9 cellular contexts compared by ENCODE assay signal in genomic region chr20:45341939-45342862, GRCh38. TPM values are rescaled to one million over a fixed set of nuclear protein-coding genes. Genes with fewer than 3 reads are reported as not detected.
DNase-seq lines count a peak whose midpoint lies in the region; ATAC-seq and TF ChIP-seq lines count a peak whose summit lies in the region.
"Had no signal": no experiment of that assay in that cellular context is flagged by ENCODE, and none has a peak within 500 bp of the region (broad histone marks: within the 10 kb centered on the region; RNA-seq: fewer than 3 reads in every experiment).

No MANE protein-coding gene starts in this region.

- DNase-seq in HCT116 (ENCODE audit: low read depth, low spot score): no peak
- DNase-seq in SW480 (ENCODE audit: low spot score): peak; percentile 64
- peak; percentile 42 for DNase-seq in foreskin melanocyte
- no peak for DNase-seq in osteoblast (ENCODE audit: insufficient read length, low spot score, missing footprints)
- DNase-seq in NCI-H2081 treated with DMSO at 0.1 percent for 48 hours (lab: John Stamatoyannopoulos, UW): no peak
- no peak for DNase-seq in GOT3 (lab: John Stamatoyannopoulos, UW)
- no peak for DNase-seq in NOMO-1 (lab: John Stamatoyannopoulos, UW; ENCODE audit: unreplicated experiment in 2 of 2)

- TF ChIP-seq CTCF in HCT116 (IDR thresholded peaks at IDR 0.05 in 2 of 3, conservative IDR thresholded peaks at IDR 0.05 in 1 of 3; ENCODE audit: borderline replicate concordance in 1 of 3, insufficient read depth in 1 of 3, low read depth in 2 of 3, low read length in 2 of 3) (no peak), osteoblast (IDR thresholded peaks at IDR 0.05; ENCODE audit: extremely low read depth, low read depth, low read length) (no peak)

- peak overlapping the region; percentile 91 for H3K4me2 ChIP-seq in HCT116 (ENCODE audit: low read length)
- H3K4me2 ChIP-seq in osteoblast (ENCODE audit: insufficient read depth, low read length): peak overlapping the region; percentile 91

- H3K9me3 ChIP-seq in HCT116 (ENCODE audit: control insufficient read depth in 1 of 2, insufficient read depth in 1 of 2, low read depth in 1 of 2, low read length in 2 of 2) (no peaks in the 10 kb centered on the region), osteoblast (ENCODE audit: low read depth, low read length) (no peaks in the 10 kb centered on the region)

- peaks cover 0 to 13% of the 10 kb centered on the region in 2 experiments; a peak in 1 of 4 replicates for H3K36me3 ChIP-seq in HCT116 (ENCODE audit: control insufficient read depth in 1 of 2, insufficient read depth in 2 of 2, low read length in 2 of 2)
- H3K36me3 ChIP-seq in osteoblast (ENCODE audit: insufficient read depth, low read length): peaks cover 60% of the 10 kb centered on the region

- no peak overlapping the region for H2AFZ ChIP-seq in HCT116 (ENCODE audit: low read depth, low read length, poor library complexity, severe bottlenecking)
- no peak overlapping the region for H2AFZ ChIP-seq in osteoblast (ENCODE audit: low read length)

- BruUV-seq in HCT116 (replicated peaks; lab: Mats Ljungman, UMichigan): no TSS peak

- H3K79me2 ChIP-seq in HCT116 (ENCODE audit: insufficient read depth, low read length): peaks cover 100% of the 10 kb centered on the region
- H3K79me2 ChIP-seq in osteoblast (ENCODE audit: insufficient read depth, low read length): peaks cover 96% of the 10 kb centered on the region

- H3K9ac ChIP-seq in HCT116 (ENCODE audit: low read length): peak overlapping the region; percentile 80

- no peak for TF ChIP-seq RAD21 in HCT116 (IDR thresholded peaks at IDR 0.05; ENCODE audit: low read depth)

- RAD21 ChIA-PET in HCT116 (lab: Charles Lee; ENCODE audit: low non-redundant PET in 1 of 2, low total read pairs in 2 of 2, uncharacterized antibody in 2 of 2, unreplicated experiment in 2 of 2): no interaction called here

- H3K4me3 ChIP-seq in HCT116 (replicated peaks in 1 of 2; ENCODE audit: low read depth in 1 of 2, low read length in 2 of 2): peak overlapping the region; percentile 18 to 82
- peak overlapping the region; percentile 50 for H3K4me3 ChIP-seq in osteoblast (ENCODE audit: insufficient read depth, low read length)

- no peaks in the 10 kb centered on the region for H3K9me2 ChIP-seq in HCT116 (ENCODE audit: insufficient read depth)

- H3K4me1 ChIP-seq in HCT116 (ENCODE audit: control insufficient read depth in 1 of 2, insufficient read depth in 2 of 2, low read length in 2 of 2): peaks cover 97 to 100% of the 10 kb centered on the region in 2 experiments
- H3K4me1 ChIP-seq in osteoblast (ENCODE audit: insufficient read depth, low read length): peaks cover 92% of the 10 kb centered on the region

- CTCF ChIA-PET in HCT116 (lab: Charles Lee): interaction anchor here (1.0 kb wide), 1 partner anchor 429 kb away, joined by 3 read pairs; no protein-coding TSS in a partner anchor

- peak overlapping the region; percentile 82 for H3K27ac ChIP-seq in HCT116 (ENCODE audit: low read depth, low read length)
- peak overlapping the region; percentile 100 for H3K27ac ChIP-seq in osteoblast (ENCODE audit: low read depth, low read length)

- no peaks in the 10 kb centered on the region for H3K27me3 ChIP-seq in HCT116 (ENCODE audit: insufficient read depth, low read length)
- no peaks in the 10 kb centered on the region for H3K27me3 ChIP-seq in osteoblast (ENCODE audit: insufficient read depth, low read length)

- POLR2A ChIA-PET in HCT116 (lab: Charles Lee): interaction anchor here (0.7 to 2.1 kb wide), 6 partner anchors 8 to 95 kb away, joined by 3 to 7 read pairs (median 4); partner anchors contain the start of gene SYS1

- peak; percentile 26 for ATAC-seq in HCT116
- ATAC-seq in HG02610 (IDR thresholded peaks at IDR 0.05; ENCODE audit: unreplicated experiment): no peak

- TF ChIP-seq POLR2A in HCT116 (IDR thresholded peaks at IDR 0.05; ENCODE audit: borderline replicate concordance, extremely low read depth, insufficient read depth, insufficient read length): no peak

- H4K20me1 ChIP-seq in HCT116 (ENCODE audit: insufficient read depth) (no peaks in the 10 kb centered on the region), osteoblast (ENCODE audit: insufficient read depth, low read length) (peaks cover 48% of the 10 kb centered on the region)

- intact Hi-C loops in HCT116 (cut with micrococcal nuclease): no loop called here

TF ChIP-seq in HCT116, 20 proteins besides CTCF, POLR2A, EP300 and RAD21:
- no peak for TF ChIP-seq ELF1 (IDR thresholded peaks at IDR 0.05; ENCODE audit: borderline replicate concordance, low read depth)
- no peak for TF ChIP-seq ZNF274 (IDR thresholded peaks at IDR 0.05; ENCODE audit: low read depth, low read length)
- TF ChIP-seq EGR1 (IDR thresholded peaks at IDR 0.05; ENCODE audit: low read depth): no peak
- TF ChIP-seq, protein P1, sequence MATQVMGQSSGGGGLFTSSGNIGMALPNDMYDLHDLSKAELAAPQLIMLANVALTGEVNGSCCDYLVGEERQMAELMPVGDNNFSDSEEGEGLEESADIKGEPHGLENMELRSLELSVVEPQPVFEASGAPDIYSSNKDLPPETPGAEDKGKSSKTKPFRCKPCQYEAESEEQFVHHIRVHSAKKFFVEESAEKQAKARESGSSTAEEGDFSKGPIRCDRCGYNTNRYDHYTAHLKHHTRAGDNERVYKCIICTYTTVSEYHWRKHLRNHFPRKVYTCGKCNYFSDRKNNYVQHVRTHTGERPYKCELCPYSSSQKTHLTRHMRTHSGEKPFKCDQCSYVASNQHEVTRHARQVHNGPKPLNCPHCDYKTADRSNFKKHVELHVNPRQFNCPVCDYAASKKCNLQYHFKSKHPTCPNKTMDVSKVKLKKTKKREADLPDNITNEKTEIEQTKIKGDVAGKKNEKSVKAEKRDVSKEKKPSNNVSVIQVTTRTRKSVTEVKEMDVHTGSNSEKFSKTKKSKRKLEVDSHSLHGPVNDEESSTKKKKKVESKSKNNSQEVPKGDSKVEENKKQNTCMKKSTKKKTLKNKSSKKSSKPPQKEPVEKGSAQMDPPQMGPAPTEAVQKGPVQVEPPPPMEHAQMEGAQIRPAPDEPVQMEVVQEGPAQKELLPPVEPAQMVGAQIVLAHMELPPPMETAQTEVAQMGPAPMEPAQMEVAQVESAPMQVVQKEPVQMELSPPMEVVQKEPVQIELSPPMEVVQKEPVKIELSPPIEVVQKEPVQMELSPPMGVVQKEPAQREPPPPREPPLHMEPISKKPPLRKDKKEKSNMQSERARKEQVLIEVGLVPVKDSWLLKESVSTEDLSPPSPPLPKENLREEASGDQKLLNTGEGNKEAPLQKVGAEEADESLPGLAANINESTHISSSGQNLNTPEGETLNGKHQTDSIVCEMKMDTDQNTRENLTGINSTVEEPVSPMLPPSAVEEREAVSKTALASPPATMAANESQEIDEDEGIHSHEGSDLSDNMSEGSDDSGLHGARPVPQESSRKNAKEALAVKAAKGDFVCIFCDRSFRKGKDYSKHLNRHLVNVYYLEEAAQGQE (IDR thresholded peaks at IDR 0.05; ENCODE audit: low read depth): no peak
- TF ChIP-seq MAX (IDR thresholded peaks at IDR 0.05): no peak
- TF ChIP-seq CEBPB (IDR thresholded peaks at IDR 0.05; ENCODE audit: low read depth): no peak
- no peak for TF ChIP-seq CBX3 (IDR thresholded peaks at IDR 0.05; ENCODE audit: low read depth)
- no peak for TF ChIP-seq ZFX (IDR thresholded peaks at IDR 0.05)
- no peak for TF ChIP-seq JUND (IDR thresholded peaks at IDR 0.05)
TF ChIP-seq in HCT116: peak in this region for 0.

RNA-seq across cellular contexts. Expression of gene SDC4, which starts 6.0 kb away (rescaled TPM):
- 100 TPM for total RNA-seq in HCT116 (2021; ENCODE audit: unreplicated experiment)
- 115 and 117 TPM in 2 replicates for polyA plus RNA-seq in HCT116 (2012)
- total RNA-seq in osteoblast: 182 and 267 TPM in 2 replicates

RNA-seq across cellular contexts. Expression of gene SYS1, which starts 20.8 kb away (rescaled TPM):
- 20.5 TPM for total RNA-seq in HCT116 (2021; ENCODE audit: unreplicated experiment)
- polyA plus RNA-seq in HCT116 (2012): 21.2 and 26.3 TPM in 2 replicates
- total RNA-seq in osteoblast: 26.5 and 31.8 TPM in 2 replicates

RNA-seq across cellular contexts. Expression of gene MATN4, which starts 34.1 kb away (rescaled TPM):
- total RNA-seq in HCT116 (2021; ENCODE audit: unreplicated experiment): 0.64 TPM
- 0.61 and 0.62 TPM in 2 replicates for polyA plus RNA-seq in HCT116 (2012)
- total RNA-seq in osteoblast: under 0.01 TPM in 1 of 2 replicates, not detected in the other
- total RNA-seq: pulmonary artery endothelial cell had no signal

RNA-seq across cellular contexts. Expression of gene RBPJL, which starts 35.6 kb away (rescaled TPM):
- total RNA-seq in HCT116 (2021; ENCODE audit: unreplicated experiment) (not detected), osteoblast (not detected in 2 replicates)
- polyA plus RNA-seq in HCT116 (2012): 0.05 and 0.08 TPM in 2 replicates
- total RNA-seq: pulmonary artery endothelial cell had no signal

RNA-seq across cellular contexts. Expression of gene TP53TG5, which starts 35.9 kb away (rescaled TPM):
- total RNA-seq in HCT116 (2021; ENCODE audit: unreplicated experiment) (0.76 TPM), osteoblast (not detected in 2 replicates)
- polyA plus RNA-seq in HCT116 (2012): 0.34 and 0.64 TPM in 2 replicates
- total RNA-seq: pulmonary artery endothelial cell had no signal

Comparison
In these comparisons a context has a peak if more than half of its experiments do, and no peak if none do; other contexts are left out.
1. DNase-seq: peak in SW480 (single experiment) and foreskin melanocyte (single experiment); none in HCT116 (single experiment), osteoblast (single experiment), NCI-H2081 treated with DMSO at 0.1 percent for 48 hours (single experiment), GOT3 (single experiment) and NOMO-1 (0 of 2).